ENCODE assay signal across 1 cellular context in the genomic region with DNA sequence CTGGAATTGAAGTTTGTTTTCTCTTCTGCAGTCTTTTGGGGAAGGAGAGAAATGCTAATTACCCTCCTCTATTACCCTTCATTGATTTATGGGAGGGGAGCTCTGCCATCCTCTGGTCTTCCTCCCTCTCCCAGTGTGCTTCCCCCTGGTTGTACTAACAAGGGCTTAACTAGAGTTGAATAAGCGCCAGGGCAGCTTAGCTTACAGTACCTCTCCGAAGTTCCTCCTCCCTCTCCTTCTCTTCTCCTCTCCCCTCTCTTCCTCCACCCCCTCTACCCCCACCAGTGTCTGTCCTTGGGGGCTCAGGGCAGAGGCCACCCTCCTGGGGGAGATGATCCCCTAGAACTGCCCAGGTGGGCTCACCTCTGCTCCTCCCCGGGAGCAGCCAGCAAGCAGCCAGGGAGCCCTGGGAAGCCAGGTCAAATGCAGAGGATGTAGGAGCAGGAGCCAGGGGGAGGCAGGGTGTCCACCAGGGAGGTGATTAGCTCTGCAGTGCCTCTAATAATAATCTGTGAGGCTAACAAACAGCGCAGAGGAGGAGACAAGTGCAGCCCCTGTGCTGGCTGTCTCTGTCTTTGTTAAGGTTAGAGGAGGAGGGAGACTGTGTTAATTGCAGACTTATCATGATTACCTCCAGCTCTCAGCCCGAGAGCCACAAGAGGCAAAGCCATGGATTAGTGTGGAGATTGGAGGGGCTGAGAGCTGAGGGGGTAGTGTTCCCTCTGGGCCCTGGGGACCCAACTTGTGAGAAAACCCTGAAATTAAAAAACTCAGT.
TF ChIP-seq lines count a peak whose summit lies in the region.

No MANE protein-coding gene starts in this region.

TF ChIP-seq in H1, 55 proteins besides CTCF, POLR2A, EP300 and RAD21:
- TF ChIP-seq RXRA (IDR thresholded peaks at IDR 0.05; ENCODE audit: insufficient read depth, low read depth, low read length), result no peak
- TF ChIP-seq CHD1 (IDR thresholded peaks at IDR 0.05; ENCODE audit: low read depth, low read length), result no peak
- TF ChIP-seq, protein P1, sequence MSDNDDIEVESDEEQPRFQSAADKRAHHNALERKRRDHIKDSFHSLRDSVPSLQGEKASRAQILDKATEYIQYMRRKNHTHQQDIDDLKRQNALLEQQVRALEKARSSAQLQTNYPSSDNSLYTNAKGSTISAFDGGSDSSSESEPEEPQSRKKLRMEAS (IDR thresholded peaks at IDR 0.05), result no peak
- TF ChIP-seq JUN (IDR thresholded peaks at IDR 0.05; ENCODE audit: low read depth, low read length), result no peak
- no peak for TF ChIP-seq TBP (IDR thresholded peaks at IDR 0.05; ENCODE audit: low read depth, low read length)
- no peak for TF ChIP-seq EZH2 (IDR thresholded peaks at IDR 0.05; ENCODE audit: low read depth, low read length, severe bottlenecking)
- TF ChIP-seq CBX5 (IDR thresholded peaks at IDR 0.05; ENCODE audit: low read depth, low read length), result no peak
- no peak for TF ChIP-seq RBBP5 (IDR thresholded peaks at IDR 0.05; ENCODE audit: borderline replicate concordance, low read depth, low read length)
- TF ChIP-seq, protein P2, sequence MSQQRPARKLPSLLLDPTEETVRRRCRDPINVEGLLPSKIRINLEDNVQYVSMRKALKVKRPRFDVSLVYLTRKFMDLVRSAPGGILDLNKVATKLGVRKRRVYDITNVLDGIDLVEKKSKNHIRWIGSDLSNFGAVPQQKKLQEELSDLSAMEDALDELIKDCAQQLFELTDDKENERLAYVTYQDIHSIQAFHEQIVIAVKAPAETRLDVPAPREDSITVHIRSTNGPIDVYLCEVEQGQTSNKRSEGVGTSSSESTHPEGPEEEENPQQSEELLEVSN (IDR thresholded peaks at IDR 0.05), result no peak
- TF ChIP-seq HDAC2 (IDR thresholded peaks at IDR 0.05; ENCODE audit: borderline replicate concordance in 1 of 2, low read depth in 2 of 2, low read length in 2 of 2), result no peak
- TF ChIP-seq SIN3A (conservative IDR thresholded peaks at IDR 0.05 in 1 of 2, IDR thresholded peaks at IDR 0.05 in 1 of 2; ENCODE audit: low read depth in 1 of 2, low read length in 2 of 2), result no peak
- no peak for TF ChIP-seq KDM5A (IDR thresholded peaks at IDR 0.05; ENCODE audit: low read length)
- TF ChIP-seq, protein P3, sequence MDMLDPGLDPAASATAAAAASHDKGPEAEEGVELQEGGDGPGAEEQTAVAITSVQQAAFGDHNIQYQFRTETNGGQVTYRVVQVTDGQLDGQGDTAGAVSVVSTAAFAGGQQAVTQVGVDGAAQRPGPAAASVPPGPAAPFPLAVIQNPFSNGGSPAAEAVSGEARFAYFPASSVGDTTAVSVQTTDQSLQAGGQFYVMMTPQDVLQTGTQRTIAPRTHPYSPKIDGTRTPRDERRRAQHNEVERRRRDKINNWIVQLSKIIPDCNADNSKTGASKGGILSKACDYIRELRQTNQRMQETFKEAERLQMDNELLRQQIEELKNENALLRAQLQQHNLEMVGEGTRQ (IDR thresholded peaks at IDR 0.05; ENCODE audit: low read length), result no peak
- no peak for TF ChIP-seq BACH1 (IDR thresholded peaks at IDR 0.05; ENCODE audit: low read length)
- TF ChIP-seq SRF (IDR thresholded peaks at IDR 0.05; ENCODE audit: low read depth, low read length), result no peak
- TF ChIP-seq, protein P4, sequence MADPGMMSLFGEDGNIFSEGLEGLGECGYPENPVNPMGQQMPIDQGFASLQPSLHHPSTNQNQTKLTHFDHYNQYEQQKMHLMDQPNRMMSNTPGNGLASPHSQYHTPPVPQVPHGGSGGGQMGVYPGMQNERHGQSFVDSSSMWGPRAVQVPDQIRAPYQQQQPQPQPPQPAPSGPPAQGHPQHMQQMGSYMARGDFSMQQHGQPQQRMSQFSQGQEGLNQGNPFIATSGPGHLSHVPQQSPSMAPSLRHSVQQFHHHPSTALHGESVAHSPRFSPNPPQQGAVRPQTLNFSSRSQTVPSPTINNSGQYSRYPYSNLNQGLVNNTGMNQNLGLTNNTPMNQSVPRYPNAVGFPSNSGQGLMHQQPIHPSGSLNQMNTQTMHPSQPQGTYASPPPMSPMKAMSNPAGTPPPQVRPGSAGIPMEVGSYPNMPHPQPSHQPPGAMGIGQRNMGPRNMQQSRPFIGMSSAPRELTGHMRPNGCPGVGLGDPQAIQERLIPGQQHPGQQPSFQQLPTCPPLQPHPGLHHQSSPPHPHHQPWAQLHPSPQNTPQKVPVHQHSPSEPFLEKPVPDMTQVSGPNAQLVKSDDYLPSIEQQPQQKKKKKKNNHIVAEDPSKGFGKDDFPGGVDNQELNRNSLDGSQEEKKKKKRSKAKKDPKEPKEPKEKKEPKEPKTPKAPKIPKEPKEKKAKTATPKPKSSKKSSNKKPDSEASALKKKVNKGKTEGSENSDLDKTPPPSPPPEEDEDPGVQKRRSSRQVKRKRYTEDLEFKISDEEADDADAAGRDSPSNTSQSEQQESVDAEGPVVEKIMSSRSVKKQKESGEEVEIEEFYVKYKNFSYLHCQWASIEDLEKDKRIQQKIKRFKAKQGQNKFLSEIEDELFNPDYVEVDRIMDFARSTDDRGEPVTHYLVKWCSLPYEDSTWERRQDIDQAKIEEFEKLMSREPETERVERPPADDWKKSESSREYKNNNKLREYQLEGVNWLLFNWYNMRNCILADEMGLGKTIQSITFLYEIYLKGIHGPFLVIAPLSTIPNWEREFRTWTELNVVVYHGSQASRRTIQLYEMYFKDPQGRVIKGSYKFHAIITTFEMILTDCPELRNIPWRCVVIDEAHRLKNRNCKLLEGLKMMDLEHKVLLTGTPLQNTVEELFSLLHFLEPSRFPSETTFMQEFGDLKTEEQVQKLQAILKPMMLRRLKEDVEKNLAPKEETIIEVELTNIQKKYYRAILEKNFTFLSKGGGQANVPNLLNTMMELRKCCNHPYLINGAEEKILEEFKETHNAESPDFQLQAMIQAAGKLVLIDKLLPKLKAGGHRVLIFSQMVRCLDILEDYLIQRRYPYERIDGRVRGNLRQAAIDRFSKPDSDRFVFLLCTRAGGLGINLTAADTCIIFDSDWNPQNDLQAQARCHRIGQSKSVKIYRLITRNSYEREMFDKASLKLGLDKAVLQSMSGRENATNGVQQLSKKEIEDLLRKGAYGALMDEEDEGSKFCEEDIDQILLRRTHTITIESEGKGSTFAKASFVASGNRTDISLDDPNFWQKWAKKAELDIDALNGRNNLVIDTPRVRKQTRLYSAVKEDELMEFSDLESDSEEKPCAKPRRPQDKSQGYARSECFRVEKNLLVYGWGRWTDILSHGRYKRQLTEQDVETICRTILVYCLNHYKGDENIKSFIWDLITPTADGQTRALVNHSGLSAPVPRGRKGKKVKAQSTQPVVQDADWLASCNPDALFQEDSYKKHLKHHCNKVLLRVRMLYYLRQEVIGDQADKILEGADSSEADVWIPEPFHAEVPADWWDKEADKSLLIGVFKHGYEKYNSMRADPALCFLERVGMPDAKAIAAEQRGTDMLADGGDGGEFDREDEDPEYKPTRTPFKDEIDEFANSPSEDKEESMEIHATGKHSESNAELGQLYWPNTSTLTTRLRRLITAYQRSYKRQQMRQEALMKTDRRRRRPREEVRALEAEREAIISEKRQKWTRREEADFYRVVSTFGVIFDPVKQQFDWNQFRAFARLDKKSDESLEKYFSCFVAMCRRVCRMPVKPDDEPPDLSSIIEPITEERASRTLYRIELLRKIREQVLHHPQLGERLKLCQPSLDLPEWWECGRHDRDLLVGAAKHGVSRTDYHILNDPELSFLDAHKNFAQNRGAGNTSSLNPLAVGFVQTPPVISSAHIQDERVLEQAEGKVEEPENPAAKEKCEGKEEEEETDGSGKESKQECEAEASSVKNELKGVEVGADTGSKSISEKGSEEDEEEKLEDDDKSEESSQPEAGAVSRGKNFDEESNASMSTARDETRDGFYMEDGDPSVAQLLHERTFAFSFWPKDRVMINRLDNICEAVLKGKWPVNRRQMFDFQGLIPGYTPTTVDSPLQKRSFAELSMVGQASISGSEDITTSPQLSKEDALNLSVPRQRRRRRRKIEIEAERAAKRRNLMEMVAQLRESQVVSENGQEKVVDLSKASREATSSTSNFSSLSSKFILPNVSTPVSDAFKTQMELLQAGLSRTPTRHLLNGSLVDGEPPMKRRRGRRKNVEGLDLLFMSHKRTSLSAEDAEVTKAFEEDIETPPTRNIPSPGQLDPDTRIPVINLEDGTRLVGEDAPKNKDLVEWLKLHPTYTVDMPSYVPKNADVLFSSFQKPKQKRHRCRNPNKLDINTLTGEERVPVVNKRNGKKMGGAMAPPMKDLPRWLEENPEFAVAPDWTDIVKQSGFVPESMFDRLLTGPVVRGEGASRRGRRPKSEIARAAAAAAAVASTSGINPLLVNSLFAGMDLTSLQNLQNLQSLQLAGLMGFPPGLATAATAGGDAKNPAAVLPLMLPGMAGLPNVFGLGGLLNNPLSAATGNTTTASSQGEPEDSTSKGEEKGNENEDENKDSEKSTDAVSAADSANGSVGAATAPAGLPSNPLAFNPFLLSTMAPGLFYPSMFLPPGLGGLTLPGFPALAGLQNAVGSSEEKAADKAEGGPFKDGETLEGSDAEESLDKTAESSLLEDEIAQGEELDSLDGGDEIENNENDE (IDR thresholded peaks at IDR 0.05; ENCODE audit: insufficient replicate concordance, low read length), result no peak
